1 cellular context compared by ENCODE assay signal in the genomic region with DNA sequence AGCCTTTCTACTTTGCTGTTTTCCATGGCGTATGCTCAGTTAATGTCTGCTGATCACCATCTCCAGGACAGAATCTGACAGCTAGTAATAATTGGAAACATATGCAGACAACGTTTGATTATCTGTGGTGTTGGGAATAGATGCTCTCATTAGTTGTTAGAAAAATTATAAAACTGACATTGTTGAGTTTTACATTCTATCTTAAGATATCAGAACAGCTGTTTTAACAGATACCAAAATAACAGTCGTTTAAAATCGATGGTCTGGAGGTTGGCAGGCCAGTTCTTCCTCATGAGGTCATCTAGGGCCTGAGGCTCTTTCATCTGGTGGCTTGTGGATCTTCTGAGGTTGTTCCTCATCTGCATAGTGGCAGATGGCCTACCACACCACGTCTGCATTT.
A peak's percentile ranks its signal among the peaks of the same experiment; 100 is the strongest.
TF ChIP-seq lines count a peak whose summit lies in the region.

No MANE protein-coding gene starts in this region.

TF ChIP-seq in K562, 482 proteins besides CTCF, POLR2A, EP300 and RAD21 (continued from another document):
- TF ChIP-seq, protein P1, sequence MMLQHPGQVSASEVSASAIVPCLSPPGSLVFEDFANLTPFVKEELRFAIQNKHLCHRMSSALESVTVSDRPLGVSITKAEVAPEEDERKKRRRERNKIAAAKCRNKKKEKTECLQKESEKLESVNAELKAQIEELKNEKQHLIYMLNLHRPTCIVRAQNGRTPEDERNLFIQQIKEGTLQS (IDR thresholded peaks at IDR 0.05), result 0 out of 2 replicates have a peak, but pooled peaks have one; percentile 24
- TF ChIP-seq, protein P1 (CRISPR knock-in tag; conservative IDR thresholded peaks at IDR 0.05), result no peak
- no peak for TF ChIP-seq ZFP1 (CRISPR knock-in tag; IDR thresholded peaks at IDR 0.05)
- no peak for TF ChIP-seq CCNT2 (IDR thresholded peaks at IDR 0.05; ENCODE audit: borderline replicate concordance, extremely low read depth, insufficient read length, low read depth, low read length)
- TF ChIP-seq, protein P2, sequence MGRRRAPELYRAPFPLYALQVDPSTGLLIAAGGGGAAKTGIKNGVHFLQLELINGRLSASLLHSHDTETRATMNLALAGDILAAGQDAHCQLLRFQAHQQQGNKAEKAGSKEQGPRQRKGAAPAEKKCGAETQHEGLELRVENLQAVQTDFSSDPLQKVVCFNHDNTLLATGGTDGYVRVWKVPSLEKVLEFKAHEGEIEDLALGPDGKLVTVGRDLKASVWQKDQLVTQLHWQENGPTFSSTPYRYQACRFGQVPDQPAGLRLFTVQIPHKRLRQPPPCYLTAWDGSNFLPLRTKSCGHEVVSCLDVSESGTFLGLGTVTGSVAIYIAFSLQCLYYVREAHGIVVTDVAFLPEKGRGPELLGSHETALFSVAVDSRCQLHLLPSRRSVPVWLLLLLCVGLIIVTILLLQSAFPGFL (CRISPR knock-in tag; IDR thresholded peaks at IDR 0.05), result no peak
- TF ChIP-seq, protein P3, sequence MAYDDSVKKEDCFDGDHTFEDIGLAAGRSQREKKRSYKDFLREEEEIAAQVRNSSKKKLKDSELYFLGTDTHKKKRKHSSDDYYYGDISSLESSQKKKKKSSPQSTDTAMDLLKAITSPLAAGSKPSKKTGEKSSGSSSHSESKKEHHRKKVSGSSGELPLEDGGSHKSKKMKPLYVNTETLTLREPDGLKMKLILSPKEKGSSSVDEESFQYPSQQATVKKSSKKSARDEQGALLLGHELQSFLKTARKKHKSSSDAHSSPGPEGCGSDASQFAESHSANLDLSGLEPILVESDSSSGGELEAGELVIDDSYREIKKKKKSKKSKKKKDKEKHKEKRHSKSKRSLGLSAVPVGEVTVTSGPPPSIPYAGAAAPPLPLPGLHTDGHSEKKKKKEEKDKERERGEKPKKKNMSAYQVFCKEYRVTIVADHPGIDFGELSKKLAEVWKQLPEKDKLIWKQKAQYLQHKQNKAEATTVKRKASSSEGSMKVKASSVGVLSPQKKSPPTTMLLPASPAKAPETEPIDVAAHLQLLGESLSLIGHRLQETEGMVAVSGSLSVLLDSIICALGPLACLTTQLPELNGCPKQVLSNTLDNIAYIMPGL (CRISPR knock-in tag; IDR thresholded peaks at IDR 0.05), result no peak
